8 cellular contexts compared by ENCODE assay signal in the genomic region with DNA sequence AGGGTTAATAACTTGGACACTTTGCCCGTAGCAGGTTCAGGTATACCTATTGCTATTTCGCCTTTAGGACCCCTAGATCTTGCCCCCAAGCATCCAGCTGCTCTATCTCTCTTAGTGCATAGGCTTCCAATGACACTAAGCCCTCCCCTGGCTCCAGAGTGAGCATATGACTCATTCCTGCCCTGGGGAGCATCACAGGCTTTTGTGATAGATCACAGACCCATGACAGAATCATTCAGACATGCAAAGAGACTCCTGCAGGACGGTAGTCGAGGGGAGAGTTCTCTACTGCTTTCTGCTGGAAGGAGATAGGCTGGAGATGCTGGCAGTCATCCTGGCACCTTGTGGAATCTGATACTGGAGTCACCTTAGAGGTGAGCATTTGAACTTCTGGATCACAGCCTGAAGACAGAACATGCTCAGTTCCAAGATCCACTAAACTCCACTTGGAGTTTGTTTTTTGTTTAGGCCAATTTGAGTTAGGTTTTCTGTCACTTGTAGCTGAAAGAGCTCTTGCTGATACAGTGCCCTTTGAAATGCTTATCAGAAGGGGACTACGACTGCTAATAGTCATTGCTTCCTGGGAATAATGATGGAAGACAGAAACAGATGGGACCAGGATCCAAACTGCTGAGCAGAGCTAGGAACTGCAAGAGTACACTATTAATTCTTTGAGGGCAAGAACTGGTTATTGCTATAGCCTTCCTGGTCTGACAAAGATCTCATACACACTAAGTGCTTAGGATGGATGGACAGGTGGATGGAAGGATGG. TPM values are rescaled to one million over a fixed set of nuclear protein-coding genes. Genes with fewer than 3 reads are reported as not detected.
A peak's percentile ranks its signal among the peaks of the same experiment; 100 is the strongest.
DNase-seq lines count a peak whose midpoint lies in the region; ATAC-seq and TF ChIP-seq lines count a peak whose summit lies in the region.
"Had no signal": no experiment of that assay in that cellular context is flagged by ENCODE, and none has a peak within 500 bp of the region (broad histone marks: within the 10 kb centered on the region; RNA-seq: fewer than 3 reads in every experiment).

No MANE protein-coding gene starts in this region.

- ATAC-seq in GM21515 (IDR thresholded peaks at IDR 0.05; ENCODE audit: unreplicated experiment) (peak; percentile 68), WTC11 (peak; percentile 98), omental fat pad (ENCODE audit: low FRiP score) (peak; percentile 93)

- peak overlapping the region; percentile 46 for H3K27ac Mint-ChIP-seq in WTC11

- no peaks in the 10 kb centered on the region for H3K36me3 Mint-ChIP-seq in WTC11

- H3K36me3 ChIP-seq in GM06990 (ENCODE audit: control insufficient read depth, insufficient read depth, low read length): no peaks in the 10 kb centered on the region; the same call in none of the 2 replicates

- no peak for TF ChIP-seq CTCF in GM06990 (IDR thresholded peaks at IDR 0.05; ENCODE audit: insufficient read depth, low read length, poor library complexity, severe bottlenecking)
- no peak for TF ChIP-seq CTCF in WTC11 (IDR thresholded peaks at IDR 0.05)
- TF ChIP-seq CTCF in fibroblast of the aortic adventitia (IDR thresholded peaks at IDR 0.05; ENCODE audit: insufficient read depth, low read length): no peak
- no peak for TF ChIP-seq CTCF in omental fat pad (IDR thresholded peaks at IDR 0.05)

- H3K4me3 ChIP-seq in GM06990 (replicated peaks; ENCODE audit: low read depth, low read length): no peak overlapping the region
- H3K4me3 ChIP-seq in fibroblast of the aortic adventitia (ENCODE audit: low read depth, low read length): no peak overlapping the region

- CTCF ChIA-PET in WTC11 (lab: Charles Lee): no interaction called here

- peaks cover 40% of the 10 kb centered on the region for H3K4me1 Mint-ChIP-seq in WTC11

- POLR2A ChIA-PET in WTC11 (lab: Charles Lee): no interaction called here

- no peaks in the 10 kb centered on the region for H3K27me3 ChIP-seq in GM06990 (replicated peaks; ENCODE audit: control insufficient read depth, insufficient read depth, low read length)

- H3K9me3 Mint-ChIP-seq in WTC11: no peaks in the 10 kb centered on the region

- no peaks in the 10 kb centered on the region for H3K27me3 Mint-ChIP-seq in WTC11 (ENCODE audit: low read depth)

- H3K4me3 Mint-ChIP-seq in WTC11: 0 out of 2 replicates have a peak overlapping the region, but pooled peaks have one; percentile 7

- peak; percentile 60 for DNase-seq in GM06990 (ENCODE audit: extremely low read depth, insufficient read length)
- peak; percentile 83 for DNase-seq in HT1080 (ENCODE audit: low read depth)
- peak; percentile 59 for DNase-seq in WTC11 (ENCODE audit: low spot score)
- peak; percentile 83 for DNase-seq in fibroblast of the aortic adventitia (ENCODE audit: low read depth)
- peak; percentile 37 for DNase-seq in omental fat pad (ENCODE audit: low spot score)
- DNase-seq in SKM-1 (lab: John Stamatoyannopoulos, UW; ENCODE audit: unreplicated experiment): no peak

TF ChIP-seq in WTC11, 78 proteins besides CTCF, POLR2A, EP300 and RAD21:
- TF ChIP-seq ZNF671 (CRISPR knock-in tag; IDR thresholded peaks at IDR 0.05) (no peak), NR2C2 (CRISPR knock-in tag; IDR thresholded peaks at IDR 0.05) (no peak), EMX1 (CRISPR knock-in tag; IDR thresholded peaks at IDR 0.05) (no peak), ESRRA (CRISPR knock-in tag; IDR thresholded peaks at IDR 0.05; ENCODE audit: borderline replicate concordance) (no peak)
- TF ChIP-seq, protein P1, sequence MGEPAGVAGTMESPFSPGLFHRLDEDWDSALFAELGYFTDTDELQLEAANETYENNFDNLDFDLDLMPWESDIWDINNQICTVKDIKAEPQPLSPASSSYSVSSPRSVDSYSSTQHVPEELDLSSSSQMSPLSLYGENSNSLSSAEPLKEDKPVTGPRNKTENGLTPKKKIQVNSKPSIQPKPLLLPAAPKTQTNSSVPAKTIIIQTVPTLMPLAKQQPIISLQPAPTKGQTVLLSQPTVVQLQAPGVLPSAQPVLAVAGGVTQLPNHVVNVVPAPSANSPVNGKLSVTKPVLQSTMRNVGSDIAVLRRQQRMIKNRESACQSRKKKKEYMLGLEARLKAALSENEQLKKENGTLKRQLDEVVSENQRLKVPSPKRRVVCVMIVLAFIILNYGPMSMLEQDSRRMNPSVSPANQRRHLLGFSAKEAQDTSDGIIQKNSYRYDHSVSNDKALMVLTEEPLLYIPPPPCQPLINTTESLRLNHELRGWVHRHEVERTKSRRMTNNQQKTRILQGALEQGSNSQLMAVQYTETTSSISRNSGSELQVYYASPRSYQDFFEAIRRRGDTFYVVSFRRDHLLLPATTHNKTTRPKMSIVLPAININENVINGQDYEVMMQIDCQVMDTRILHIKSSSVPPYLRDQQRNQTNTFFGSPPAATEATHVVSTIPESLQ (CRISPR knock-in tag; IDR thresholded peaks at IDR 0.05): no peak
- TF ChIP-seq, protein P2, sequence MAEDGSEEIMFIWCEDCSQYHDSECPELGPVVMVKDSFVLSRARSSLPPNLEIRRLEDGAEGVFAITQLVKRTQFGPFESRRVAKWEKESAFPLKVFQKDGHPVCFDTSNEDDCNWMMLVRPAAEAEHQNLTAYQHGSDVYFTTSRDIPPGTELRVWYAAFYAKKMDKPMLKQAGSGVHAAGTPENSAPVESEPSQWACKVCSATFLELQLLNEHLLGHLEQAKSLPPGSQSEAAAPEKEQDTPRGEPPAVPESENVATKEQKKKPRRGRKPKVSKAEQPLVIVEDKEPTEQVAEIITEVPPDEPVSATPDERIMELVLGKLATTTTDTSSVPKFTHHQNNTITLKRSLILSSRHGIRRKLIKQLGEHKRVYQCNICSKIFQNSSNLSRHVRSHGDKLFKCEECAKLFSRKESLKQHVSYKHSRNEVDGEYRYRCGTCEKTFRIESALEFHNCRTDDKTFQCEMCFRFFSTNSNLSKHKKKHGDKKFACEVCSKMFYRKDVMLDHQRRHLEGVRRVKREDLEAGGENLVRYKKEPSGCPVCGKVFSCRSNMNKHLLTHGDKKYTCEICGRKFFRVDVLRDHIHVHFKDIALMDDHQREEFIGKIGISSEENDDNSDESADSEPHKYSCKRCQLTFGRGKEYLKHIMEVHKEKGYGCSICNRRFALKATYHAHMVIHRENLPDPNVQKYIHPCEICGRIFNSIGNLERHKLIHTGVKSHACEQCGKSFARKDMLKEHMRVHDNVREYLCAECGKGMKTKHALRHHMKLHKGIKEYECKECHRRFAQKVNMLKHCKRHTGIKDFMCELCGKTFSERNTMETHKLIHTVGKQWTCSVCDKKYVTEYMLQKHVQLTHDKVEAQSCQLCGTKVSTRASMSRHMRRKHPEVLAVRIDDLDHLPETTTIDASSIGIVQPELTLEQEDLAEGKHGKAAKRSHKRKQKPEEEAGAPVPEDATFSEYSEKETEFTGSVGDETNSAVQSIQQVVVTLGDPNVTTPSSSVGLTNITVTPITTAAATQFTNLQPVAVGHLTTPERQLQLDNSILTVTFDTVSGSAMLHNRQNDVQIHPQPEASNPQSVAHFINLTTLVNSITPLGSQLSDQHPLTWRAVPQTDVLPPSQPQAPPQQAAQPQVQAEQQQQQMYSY (CRISPR knock-in tag; IDR thresholded peaks at IDR 0.05): no peak
- TF ChIP-seq, protein P3, sequence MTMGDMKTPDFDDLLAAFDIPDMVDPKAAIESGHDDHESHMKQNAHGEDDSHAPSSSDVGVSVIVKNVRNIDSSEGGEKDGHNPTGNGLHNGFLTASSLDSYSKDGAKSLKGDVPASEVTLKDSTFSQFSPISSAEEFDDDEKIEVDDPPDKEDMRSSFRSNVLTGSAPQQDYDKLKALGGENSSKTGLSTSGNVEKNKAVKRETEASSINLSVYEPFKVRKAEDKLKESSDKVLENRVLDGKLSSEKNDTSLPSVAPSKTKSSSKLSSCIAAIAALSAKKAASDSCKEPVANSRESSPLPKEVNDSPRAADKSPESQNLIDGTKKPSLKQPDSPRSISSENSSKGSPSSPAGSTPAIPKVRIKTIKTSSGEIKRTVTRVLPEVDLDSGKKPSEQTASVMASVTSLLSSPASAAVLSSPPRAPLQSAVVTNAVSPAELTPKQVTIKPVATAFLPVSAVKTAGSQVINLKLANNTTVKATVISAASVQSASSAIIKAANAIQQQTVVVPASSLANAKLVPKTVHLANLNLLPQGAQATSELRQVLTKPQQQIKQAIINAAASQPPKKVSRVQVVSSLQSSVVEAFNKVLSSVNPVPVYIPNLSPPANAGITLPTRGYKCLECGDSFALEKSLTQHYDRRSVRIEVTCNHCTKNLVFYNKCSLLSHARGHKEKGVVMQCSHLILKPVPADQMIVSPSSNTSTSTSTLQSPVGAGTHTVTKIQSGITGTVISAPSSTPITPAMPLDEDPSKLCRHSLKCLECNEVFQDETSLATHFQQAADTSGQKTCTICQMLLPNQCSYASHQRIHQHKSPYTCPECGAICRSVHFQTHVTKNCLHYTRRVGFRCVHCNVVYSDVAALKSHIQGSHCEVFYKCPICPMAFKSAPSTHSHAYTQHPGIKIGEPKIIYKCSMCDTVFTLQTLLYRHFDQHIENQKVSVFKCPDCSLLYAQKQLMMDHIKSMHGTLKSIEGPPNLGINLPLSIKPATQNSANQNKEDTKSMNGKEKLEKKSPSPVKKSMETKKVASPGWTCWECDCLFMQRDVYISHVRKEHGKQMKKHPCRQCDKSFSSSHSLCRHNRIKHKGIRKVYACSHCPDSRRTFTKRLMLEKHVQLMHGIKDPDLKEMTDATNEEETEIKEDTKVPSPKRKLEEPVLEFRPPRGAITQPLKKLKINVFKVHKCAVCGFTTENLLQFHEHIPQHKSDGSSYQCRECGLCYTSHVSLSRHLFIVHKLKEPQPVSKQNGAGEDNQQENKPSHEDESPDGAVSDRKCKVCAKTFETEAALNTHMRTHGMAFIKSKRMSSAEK (CRISPR knock-in tag; IDR thresholded peaks at IDR 0.05; ENCODE audit: borderline replicate concordance): no peak
TF ChIP-seq in WTC11: peak in this region for 0.

RNA-seq across cellular contexts. Expression of a gene that starts 11.0 kb away (rescaled TPM):
- 16.5 and 19.3 TPM in 2 replicates for total RNA-seq in HT1080 (2014; rRNA removed; shearing (Covaris generic))
- polyA plus RNA-seq in HT1080 (2015; cell fraction: cytosol; rRNA removed): 13.7 and 14.0 TPM in 2 replicates
- 6.2 and 9.9 TPM in 2 replicates for polyA plus RNA-seq in HT1080 (2015; cell fraction: nucleus; rRNA removed)
- total RNA-seq in WTC11 (2021) (2.2 to 2.7 TPM (median 2.6 TPM) in 3 replicates), fibroblast of the aortic adventitia (ENCODE audit: low replicate concordance) (3.1 and 7.6 TPM in 2 replicates), omental fat pad (10 to 100 TPM in 3 of 4 donors, 1 to 10 TPM in 1; 8.9 to 21.5 (median 15.9) TPM)

RNA-seq across cellular contexts. Expression of a gene that starts 24.9 kb away (rescaled TPM):
- total RNA-seq in HT1080 (2014; rRNA removed; shearing (Covaris generic)): 0.73 and 2.2 TPM in 2 replicates
- 0.95 and 1.8 TPM in 2 replicates for polyA plus RNA-seq in HT1080 (2015; cell fraction: cytosol; rRNA removed)
- 1.4 and 1.8 TPM in 2 replicates for polyA plus RNA-seq in HT1080 (2015; cell fraction: nucleus; rRNA removed)
- total RNA-seq in WTC11 (2021) (3.3 to 3.6 TPM (median 3.6 TPM) in 3 replicates), fibroblast of the aortic adventitia (ENCODE audit: low replicate concordance) (11.2 and 18.9 TPM in 2 replicates), omental fat pad (10 to 100 TPM in 2 of 4 donors, 1 to 10 TPM in 2; 6.5 to 28.5 (median 12.4) TPM)

RNA-seq across cellular contexts. Expression of a gene that starts 45.2 kb away (rescaled TPM):
- not detected in 2 replicates for total RNA-seq in HT1080 (2014; rRNA removed; shearing (Covaris generic))
- not detected in 2 replicates for polyA plus RNA-seq in HT1080 (2015; cell fraction: cytosol; rRNA removed)
- not detected in 2 replicates for polyA plus RNA-seq in HT1080 (2015; cell fraction: nucleus; rRNA removed)
- 31.5 to 32.3 TPM (median 32.1 TPM) in 3 replicates for total RNA-seq in WTC11 (2021)
- not detected in 2 replicates for total RNA-seq in fibroblast of the aortic adventitia (ENCODE audit: low replicate concordance)
- total RNA-seq in omental fat pad: under 1 TPM in 1 of 4 donors, not detected in 3; 0.47 TPM
- total RNA-seq: subcutaneous adipose tissue had no signal

Comparison
In these comparisons a context has a peak if more than half of its experiments do, and no peak if none do; other contexts are left out.
1. RNA of a gene that starts 45.2 kb away (total RNA-seq): 31.5 to 32.3 TPM in WTC11; 0.47 TPM in omental fat pad, not detected in HT1080 and not detected in fibroblast of the aortic adventitia; every median in the first group is over 10 times any median in the second.
2. Peak in every context shown above with its lines, with median percentiles within 50 percentile points of each other: ATAC-seq.